Comparison of ENCODE assay signal across 15 cellular contexts in genomic region chr17:7016886-7017826, GRCh38. TPM values are rescaled to one million over a fixed set of nuclear protein-coding genes. Genes with fewer than 3 reads are reported as not detected.
A peak's percentile ranks its signal among the peaks of the same experiment; 100 is the strongest.
DNase-seq lines count a peak whose midpoint lies in the region; ATAC-seq, FAIRE-seq and TF ChIP-seq lines count a peak whose summit lies in the region.
"Had no signal": no experiment of that assay in that cellular context is flagged by ENCODE, and none has a peak within 500 bp of the region (broad histone marks: within the 10 kb centered on the region; RNA-seq: fewer than 3 reads in every experiment).

No MANE protein-coding gene starts in this region.

- H3K4me3 ChIP-seq in astrocyte (ENCODE audit: insufficient read depth, low read depth, low read length) (no peak overlapping the region), thyroid gland (replicated peaks in 1 of 3) (no peak overlapping the region)
- H3K4me3 ChIP-seq in naive thymus-derived CD4-positive, alpha-beta T cell (ENCODE audit: low read length), result no peak overlapping the region
- H3K4me3 ChIP-seq: body of pancreas had no signal

- DNase-seq in activated naive CD4-positive, alpha-beta T cell (lab: John Stamatoyannopoulos, UW), result no peak
- DNase-seq in astrocyte (ENCODE audit: low read depth), result no peak
- DNase-seq in naive thymus-derived CD4-positive, alpha-beta T cell, result no peak
- no peak for DNase-seq in thyroid gland
- no peak for DNase-seq in GF-D8 (lab: John Stamatoyannopoulos, UW)
- DNase-seq in NCI-H146 treated with DMSO at 0.1 percent for 48 hours (lab: John Stamatoyannopoulos, UW; ENCODE audit: unreplicated experiment), result no peak
- DNase-seq: BE2C, body of pancreas, foreskin keratinocyte, mesendoderm, NCI-H2029 had no signal

- H3K27ac ChIP-seq in astrocyte (ENCODE audit: low read depth, low read length) (no peak overlapping the region), thyroid gland (peak overlapping the region in 2 of 3 donors; percentile 85 to 98)
- H3K27ac ChIP-seq in naive thymus-derived CD4-positive, alpha-beta T cell (ENCODE audit: low read depth, low read length), result peak overlapping the region; percentile 99
- H3K27ac ChIP-seq: foreskin keratinocyte had no signal

- TF ChIP-seq POLR2A in thyroid gland (IDR thresholded peaks at IDR 0.05), result no peak

- peaks cover 52% of the 10 kb centered on the region for H3K4me1 Mint-ChIP-seq in activated naive CD4-positive, alpha-beta T cell treated with anti-CD3 and anti-CD28 coated beads, Interleukin-2, amount 50 U/mL, for 24 hours
- peaks cover 22% of the 10 kb centered on the region for H3K4me1 Mint-ChIP-seq in astrocyte (ENCODE audit: low read depth, unreplicated experiment)
- peaks cover 21 to 72% (median 46%) of the 10 kb centered on the region in 7 donors for H3K4me1 Mint-ChIP-seq in naive thymus-derived CD4-positive, alpha-beta T cell

- POLR2A ChIA-PET in naive thymus-derived CD4-positive, alpha-beta T cell (lab: Charles Lee), result interaction anchor here (0.7 to 3.9 kb wide), 3 partner anchors 9 to 18 kb away, joined by 3 to 30 read pairs (median 3); partner anchors contain the start of gene SLC16A13

- peaks cover 18% of the 10 kb centered on the region for H3K79me2 ChIP-seq in astrocyte (ENCODE audit: insufficient read depth, low read length)

- H3K9me3 ChIP-seq in astrocyte (ENCODE audit: insufficient read depth, low read depth, low read length) (no peaks in the 10 kb centered on the region), thyroid gland (no peaks in the 10 kb centered on the region)
- no peaks in the 10 kb centered on the region for H3K9me3 ChIP-seq in naive thymus-derived CD4-positive, alpha-beta T cell (ENCODE audit: control insufficient read depth in 2 of 3, low read length in 3 of 3)
- H3K9me3 ChIP-seq: BE2C, body of pancreas had no signal

- H3K4me2 ChIP-seq in astrocyte (ENCODE audit: low read length), result no peak overlapping the region

- WGBS in thyroid gland, 2 donors, result 86 to 91% methylated on average over 19 to 20 of the region's 20 CpGs

- peak overlapping the region; percentile 49 for H3K4me3 Mint-ChIP-seq in activated naive CD4-positive, alpha-beta T cell treated with anti-CD3 and anti-CD28 coated beads, Interleukin-2, amount 50 U/mL, for 24 hours
- H3K4me3 Mint-ChIP-seq in astrocyte (ENCODE audit: unreplicated experiment), result peak overlapping the region; percentile 30
- peak overlapping the region in 3 of 10 donors; percentile 38 to 92 (median 62) for H3K4me3 Mint-ChIP-seq in naive thymus-derived CD4-positive, alpha-beta T cell

- CTCF ChIA-PET in naive thymus-derived CD4-positive, alpha-beta T cell (lab: Charles Lee), result interaction anchor here (1.7 kb wide), 1 partner anchor 13 kb away, joined by 5 read pairs; no protein-coding TSS in a partner anchor

- intact Hi-C loops in naive thymus-derived CD4-positive, alpha-beta T cell (cut with micrococcal nuclease), result loop anchor here in 1 of 2 donors (10.0 kb wide), 4 partner anchors 262 to 1368 kb away; partner anchors contain the start of genes FGF11, RPL26, TMEM102 and XAF1
- intact Hi-C loops in thyroid gland (cut with DNase I), result no loop called here

- no peaks in the 10 kb centered on the region for H4K20me1 ChIP-seq in astrocyte (ENCODE audit: insufficient read depth, low read length)

- H3K4me1 ChIP-seq in astrocyte (ENCODE audit: insufficient read depth, low read length) (peaks cover 27% of the 10 kb centered on the region), thyroid gland (peaks cover 25 to 57% of the 10 kb centered on the region in 2 donors)
- peaks cover 26 to 42% of the 10 kb centered on the region in 2 donors for H3K4me1 ChIP-seq in naive thymus-derived CD4-positive, alpha-beta T cell (ENCODE audit: control insufficient read depth in 2 of 2, insufficient read depth in 2 of 2, low read length in 2 of 2)
- H3K4me1 ChIP-seq: BE2C, foreskin keratinocyte had no signal

- no peak overlapping the region for H2AFZ ChIP-seq in astrocyte (ENCODE audit: low read depth, low read length)

- ATAC-seq in naive thymus-derived CD4-positive, alpha-beta T cell, result no peak
- ATAC-seq in HG03378 (IDR thresholded peaks at IDR 0.05; ENCODE audit: unreplicated experiment), result no peak
- ATAC-seq: body of pancreas, foreskin keratinocyte, WTC11 had no signal

- peaks cover 4% of the 10 kb centered on the region for H3K36me3 Mint-ChIP-seq in activated naive CD4-positive, alpha-beta T cell treated with anti-CD3 and anti-CD28 coated beads, Interleukin-2, amount 50 U/mL, for 24 hours
- peaks cover 4% of the 10 kb centered on the region for H3K36me3 Mint-ChIP-seq in astrocyte (ENCODE audit: low read depth, unreplicated experiment)
- H3K36me3 Mint-ChIP-seq in naive thymus-derived CD4-positive, alpha-beta T cell, result peaks cover 0 to 25% (median 4%) of the 10 kb centered on the region in 5 donors

- no peak for FAIRE-seq in astrocyte (lab: Jason Lieb, UNC)
- FAIRE-seq: RCC 7860 had no signal

- H3K36me3 ChIP-seq in astrocyte (ENCODE audit: insufficient read depth, low read length), result no peaks in the 10 kb centered on the region
- H3K36me3 ChIP-seq in naive thymus-derived CD4-positive, alpha-beta T cell (ENCODE audit: control insufficient read depth in 2 of 3, insufficient read depth in 3 of 3, low read length in 3 of 3), result peaks cover 0 to 19% (median 0%) of the 10 kb centered on the region in 3 experiments
- H3K36me3 ChIP-seq in thyroid gland, result no peaks in the 10 kb centered on the region
- H3K36me3 ChIP-seq: BE2C had no signal

- H3K9me3 Mint-ChIP-seq in activated naive CD4-positive, alpha-beta T cell treated with anti-CD3 and anti-CD28 coated beads, Interleukin-2, amount 50 U/mL, for 24 hours, result no peaks in the 10 kb centered on the region
- H3K9me3 Mint-ChIP-seq in astrocyte (ENCODE audit: unreplicated experiment), result no peaks in the 10 kb centered on the region
- peaks cover 0 to 2% (median 0%) of the 10 kb centered on the region in 11 donors for H3K9me3 Mint-ChIP-seq in naive thymus-derived CD4-positive, alpha-beta T cell
- H3K9me3 Mint-ChIP-seq: WTC11 had no signal

- H3K27me3 Mint-ChIP-seq in activated naive CD4-positive, alpha-beta T cell treated with anti-CD3 and anti-CD28 coated beads, Interleukin-2, amount 50 U/mL, for 24 hours, result no peaks in the 10 kb centered on the region
- peaks cover 12% of the 10 kb centered on the region for H3K27me3 Mint-ChIP-seq in astrocyte (ENCODE audit: low read depth, unreplicated experiment)
- H3K27me3 Mint-ChIP-seq in naive thymus-derived CD4-positive, alpha-beta T cell, result no peaks in the 10 kb centered on the region

- H3K27me3 ChIP-seq in astrocyte (ENCODE audit: insufficient read depth, low read length) (no peaks in the 10 kb centered on the region), thyroid gland (no peaks in the 10 kb centered on the region)
- H3K27me3 ChIP-seq in naive thymus-derived CD4-positive, alpha-beta T cell (ENCODE audit: control insufficient read depth in 2 of 2, insufficient read depth in 2 of 2, low read length in 2 of 2), result no peaks in the 10 kb centered on the region
- H3K27me3 ChIP-seq: BE2C, body of pancreas, foreskin keratinocyte had no signal

- H3K27ac Mint-ChIP-seq in activated naive CD4-positive, alpha-beta T cell treated with anti-CD3 and anti-CD28 coated beads, Interleukin-2, amount 50 U/mL, for 24 hours, result no peak overlapping the region
- H3K27ac Mint-ChIP-seq in astrocyte (ENCODE audit: unreplicated experiment), result no peak overlapping the region
- peak overlapping the region in 8 of 9 donors; percentile 38 to 100 (median 98) for H3K27ac Mint-ChIP-seq in naive thymus-derived CD4-positive, alpha-beta T cell

- TF ChIP-seq CTCF in astrocyte (IDR thresholded peaks at IDR 0.05; ENCODE audit: insufficient read depth, low read depth, low read length) (no peak), thyroid gland (IDR thresholded peaks at IDR 0.05) (no peak)

- no peak overlapping the region for H3K9ac ChIP-seq in astrocyte (ENCODE audit: low read length)

RNA-seq across cellular contexts. Expression of gene RNASEK, which starts 4.7 kb away (rescaled TPM):
- total RNA-seq in astrocyte, result 245 and 259 TPM in 2 replicates
- total RNA-seq in naive thymus-derived CD4-positive, alpha-beta T cell, result 100 to 1,000 TPM; 107 to 184 (median 140) TPM
- 100 to 1,000 TPM; 539 to 628 TPM for polyA plus RNA-seq in naive thymus-derived CD4-positive, alpha-beta T cell
- 100 to 1,000 TPM; 134 to 297 (median 200) TPM for total RNA-seq in thyroid gland

RNA-seq across cellular contexts. Expression of gene BCL6B, which starts 5.7 kb away (rescaled TPM):
- total RNA-seq in astrocyte (not detected in 2 replicates), thyroid gland (10 to 100 TPM in 2 of 4 donors, 1 to 10 TPM in 2; 3.1 to 18.9 (median 7.6) TPM)
- under 1 TPM in 1 of 5 experiments, not detected in 4; 0.70 TPM for total RNA-seq in naive thymus-derived CD4-positive, alpha-beta T cell
- not detected for polyA plus RNA-seq in naive thymus-derived CD4-positive, alpha-beta T cell

RNA-seq across cellular contexts. Expression of gene SLC16A13, which starts 18.7 kb away (rescaled TPM):
- total RNA-seq in astrocyte, result 6.6 and 6.7 TPM in 2 replicates
- total RNA-seq in naive thymus-derived CD4-positive, alpha-beta T cell, result 10 to 100 TPM in 3 of 5 experiments, 1 to 10 TPM in 2; 3.4 to 20.9 (median 15.0) TPM
- polyA plus RNA-seq in naive thymus-derived CD4-positive, alpha-beta T cell, result 1 to 10 TPM; 1.8 to 3.5 TPM
- total RNA-seq in thyroid gland, result 1 to 10 TPM; 1.2 to 6.7 (median 4.1) TPM

RNA-seq across cellular contexts. Expression of gene ALOX12, which starts 21.3 kb away (rescaled TPM):
- total RNA-seq in astrocyte, result not detected in 2 replicates
- total RNA-seq in naive thymus-derived CD4-positive, alpha-beta T cell, result 1 to 10 TPM in 1 of 5 experiments, not detected in 4; 1.0 TPM
- polyA plus RNA-seq in naive thymus-derived CD4-positive, alpha-beta T cell, result under 1 TPM; 0.08 to 0.48 TPM
- total RNA-seq in thyroid gland, result not detected
- total RNA-seq: body of pancreas had no signal

RNA-seq across cellular contexts. Expression of gene SLC16A11, which starts 26.7 kb away (rescaled TPM):
- total RNA-seq in astrocyte (not detected in 2 replicates), thyroid gland (10 to 100 TPM in 3 of 4 donors, 1 to 10 TPM in 1; 5.4 to 43.9 (median 18.8) TPM)
- 1 to 10 TPM in 3 of 5 experiments, under 1 TPM in 2; 0.24 to 1.7 (median 1.4) TPM for total RNA-seq in naive thymus-derived CD4-positive, alpha-beta T cell
- polyA plus RNA-seq in naive thymus-derived CD4-positive, alpha-beta T cell, result 1 to 10 TPM; 1.1 TPM

Comparison
In these comparisons a context has a peak if more than half of its experiments do, and no peak if none do; other contexts are left out.
1. H3K27ac Mint-ChIP-seq: peak in naive thymus-derived CD4-positive, alpha-beta T cell (8 of 9); none in activated naive CD4-positive, alpha-beta T cell treated with anti-CD3 and anti-CD28 coated beads, Interleukin-2, amount 50 U/mL, for 24 hours (single experiment) and astrocyte (single experiment).